In genomic region chr2:230308402-230309000, GRCh38 we compare ENCODE assay signal across 1 cellular context.
TF ChIP-seq lines count a peak whose summit lies in the region.

No MANE protein-coding gene starts in this region.

TF ChIP-seq in K562, 482 proteins besides CTCF, POLR2A, EP300 and RAD21:
- TF ChIP-seq BCOR (IDR thresholded peaks at IDR 0.05): no peak
- 0 out of 2 replicates have a peak, but pooled peaks have one; percentile 7 for TF ChIP-seq EGR1 (conservative IDR thresholded peaks at IDR 0.05)
TF ChIP-seq in K562: peak in this region for 1.
